ENCODE assay signal across 8 cellular contexts in genomic region chr1:204075116-204075636, GRCh38. TPM values are rescaled to one million over a fixed set of nuclear protein-coding genes. Genes with fewer than 3 reads are reported as not detected.
A peak's percentile ranks its signal among the peaks of the same experiment; 100 is the strongest.
DNase-seq lines count a peak whose midpoint lies in the region; ATAC-seq and TF ChIP-seq lines count a peak whose summit lies in the region.

No MANE protein-coding gene starts in this region.

- H3K36me3 ChIP-seq in GM23248 (ENCODE audit: low read depth) (no peaks in the 10 kb centered on the region), psoas muscle (ENCODE audit: insufficient read depth in 1 of 2, low read depth in 1 of 2) (no peaks in the 10 kb centered on the region)

- H4K20me1 ChIP-seq in GM23248 (ENCODE audit: insufficient read depth), result no peaks in the 10 kb centered on the region

- peaks cover 50% of the 10 kb centered on the region for H3K79me2 ChIP-seq in GM23248 (ENCODE audit: insufficient read depth)

- peak overlapping the region; percentile 15; the same call in 1 of the 2 replicates for H3K27ac ChIP-seq in GM23248
- peak overlapping the region; percentile 78 for H3K27ac ChIP-seq in psoas muscle

- H3K9me3 ChIP-seq in GM23248 (ENCODE audit: low read depth) (no peaks in the 10 kb centered on the region), psoas muscle (no peaks in the 10 kb centered on the region)

- no peaks in the 10 kb centered on the region for H3K9me2 ChIP-seq in GM23248 (ENCODE audit: insufficient read depth)

- H3K36me3 Mint-ChIP-seq in activated T-helper 17 cell treated with anti-CD3 and anti-CD28 coated beads, Interleukin-2, amount 50 U/mL, for 72 hours (ENCODE audit: low read depth), result no peaks in the 10 kb centered on the region

- 5 to 9% methylated on average over 23 to 33 of the region's 33 CpGs for WGBS in GM23248 (ENCODE audit: low coverage in 1 of 2, low lambda C conversion rate in 2 of 2, missing lambda C conversion rate in 2 of 2), 2 experiments
- 19 to 28% (median 20%) methylated on average over 29 to 33 of the region's 33 CpGs for WGBS in psoas muscle, 3 donors

- H3K4me1 Mint-ChIP-seq in activated T-helper 17 cell treated with anti-CD3 and anti-CD28 coated beads, Interleukin-2, amount 50 U/mL, for 72 hours, result no peaks in the 10 kb centered on the region

- H3K9me3 Mint-ChIP-seq in activated T-helper 17 cell treated with anti-CD3 and anti-CD28 coated beads, Interleukin-2, amount 50 U/mL, for 72 hours, result no peaks in the 10 kb centered on the region

- peak; percentile 66 for DNase-seq in GM23248
- peak; percentile 50 for DNase-seq in left ventricle myocardium superior
- DNase-seq in psoas muscle, result peak in 1 of 2 donors; percentile 71
- no peak for DNase-seq in retina
- no peak for DNase-seq in NCI-H2171 (lab: John Stamatoyannopoulos, UW)
- DNase-seq in NCI-H146 treated with DMSO at 0.1 percent for 48 hours (lab: John Stamatoyannopoulos, UW; ENCODE audit: unreplicated experiment), result no peak

- peak overlapping the region; percentile 65 for H3K9ac ChIP-seq in GM23248

- H3K27ac Mint-ChIP-seq in activated T-helper 17 cell treated with anti-CD3 and anti-CD28 coated beads, Interleukin-2, amount 50 U/mL, for 72 hours, result no peak overlapping the region

- peak overlapping the region; percentile 82 for H2AFZ ChIP-seq in GM23248

- H3K4me2 ChIP-seq in GM23248 (ENCODE audit: unreplicated experiment), result peak overlapping the region; percentile 86

- TF ChIP-seq CTCF in psoas muscle (IDR thresholded peaks at IDR 0.05), result no peak

- no peaks in the 10 kb centered on the region for H3F3A ChIP-seq in GM23248 (ENCODE audit: insufficient read depth)

- H3K4me3 ChIP-seq in GM23248 (peak overlapping the region; percentile 77), psoas muscle (peak overlapping the region; percentile 76)

- H3K4me3 Mint-ChIP-seq in activated T-helper 17 cell treated with anti-CD3 and anti-CD28 coated beads, Interleukin-2, amount 50 U/mL, for 72 hours, result peak overlapping the region; percentile 74

- H3K4me1 ChIP-seq in GM23248 (ENCODE audit: insufficient read depth) (peaks cover 14% of the 10 kb centered on the region), psoas muscle (peaks cover 48% of the 10 kb centered on the region)

- no peaks in the 10 kb centered on the region for H3K27me3 ChIP-seq in GM23248 (replicated peaks; ENCODE audit: insufficient read depth)
- H3K27me3 ChIP-seq in psoas muscle (ENCODE audit: insufficient read depth in 3 of 3, low read length in 2 of 3), result no peaks in the 10 kb centered on the region

- in situ Hi-C loops in GM23248 (cut with MboI), result no loop called here

- no peak for ATAC-seq in activated T-helper 17 cell treated with anti-CD3 and anti-CD28 coated beads, Interleukin-2, amount 50 U/mL, for 72 hours (replicated peaks)
- ATAC-seq in left ventricle myocardium superior (peak; percentile 8), psoas muscle (peak in 3 of 4 donors; percentile 11 to 20 (median 13)), HG03571 (IDR thresholded peaks at IDR 0.05; ENCODE audit: unreplicated experiment) (no peak)

- peaks cover 25% of the 10 kb centered on the region for H3K27me3 Mint-ChIP-seq in activated T-helper 17 cell treated with anti-CD3 and anti-CD28 coated beads, Interleukin-2, amount 50 U/mL, for 72 hours

- intact Hi-C loops in left ventricle myocardium superior (cut with micrococcal nuclease), result no loop called here
- intact Hi-C loops in psoas muscle (cut with DNase I), result no loop called here

RNA-seq across cellular contexts. Expression of gene SOX13, which starts 2.3 kb away (rescaled TPM):
- 5.5 and 5.8 TPM in 2 replicates for total RNA-seq in GM23248 (2014; rRNA removed; shearing (Covaris generic))
- polyA plus RNA-seq in GM23248 (2016; fragmentation: Nextera tagmentation; extraction: Ambion mirVana), result 3.0 and 3.1 TPM in 2 replicates
- total RNA-seq in activated T-helper 17 cell treated with anti-CD3 and anti-CD28 coated beads, Interleukin-2, amount 50 U/mL, for 72 hours, result 1 to 10 TPM in 1 of 2 donors, under 1 TPM in 1; 0.35 to 4.1 TPM
- total RNA-seq in left ventricle myocardium superior, result 12.7 TPM
- total RNA-seq in psoas muscle, result 10 to 100 TPM in 2 of 4 donors, 1 to 10 TPM in 2; 8.5 to 19.6 (median 9.4) TPM
- polyA plus RNA-seq in psoas muscle, result 10 to 100 TPM in 1 of 3 donors, 1 to 10 TPM in 2; 5.2 to 13.1 (median 9.4) TPM

Comparison
In these comparisons a context has a peak if more than half of its experiments do, and no peak if none do; other contexts are left out.
1. DNase-seq: peak in GM23248 (single experiment) and left ventricle myocardium superior (single experiment); none in retina (single experiment), NCI-H2171 (single experiment) and NCI-H146 treated with DMSO at 0.1 percent for 48 hours (single experiment).
2. ATAC-seq: peak in left ventricle myocardium superior (single experiment) and psoas muscle (3 of 4); none in activated T-helper 17 cell treated with anti-CD3 and anti-CD28 coated beads, Interleukin-2, amount 50 U/mL, for 72 hours (single experiment) and HG03571 (single experiment).